ENCODE assay signal across 32 cellular contexts in genomic region chr10:31683682-31684081, GRCh38.
DNase-seq lines count a peak whose midpoint lies in the region; ATAC-seq and TF ChIP-seq lines count a peak whose summit lies in the region.
"Had no signal": no experiment of that assay in that cellular context is flagged by ENCODE, and none has a peak within 500 bp of the region (broad histone marks: within the 10 kb centered on the region; RNA-seq: fewer than 3 reads in every experiment).

No MANE protein-coding gene starts in this region.

- H3F3A ChIP-seq in MM.1S (ENCODE audit: insufficient read depth, low read length) = no peaks in the 10 kb centered on the region

- H3K27ac ChIP-seq in MM.1S (ENCODE audit: low read length) (no peak overlapping the region), gastrocnemius medialis (no peak overlapping the region)
- H3K27ac ChIP-seq: 22Rv1, cardiac muscle cell, colonic mucosa, KMS-11, parathyroid adenoma, SJCRH30, skin epidermis, suprapubic skin, upper lobe of left lung had no signal

- ATAC-seq in HG03175 (IDR thresholded peaks at IDR 0.05; ENCODE audit: unreplicated experiment) (no peak), gastrocnemius medialis (no peak)
- ATAC-seq: left ventricle myocardium superior had no signal

- no peak overlapping the region for H3K4me2 ChIP-seq in MM.1S (ENCODE audit: low read depth, low read length)
- H3K4me2 ChIP-seq: KMS-11 had no signal

- no peak overlapping the region for H3K4me3 ChIP-seq in MM.1S (ENCODE audit: low read length)
- H3K4me3 ChIP-seq in gastrocnemius medialis = no peak overlapping the region
- H3K4me3 ChIP-seq: cardiac muscle cell, colonic mucosa, SJCRH30, skin epidermis, suprapubic skin, upper lobe of left lung had no signal

- DNase-seq in DMS 273 (lab: John Stamatoyannopoulos, UW; ENCODE audit: unreplicated experiment) (peak; percentile 45), DMS 273 treated with DMSO at 0.1 percent for 48 hours (lab: John Stamatoyannopoulos, UW) (no peak), DMS53 (lab: John Stamatoyannopoulos, UW) (peak; percentile 63), MM.1S (peak; percentile 16), amniotic epithelial cell (ENCODE audit: low read depth) (peak; percentile 27), DMS79 (lab: John Stamatoyannopoulos, UW) (no peak), gastrocnemius medialis (no peak)
- DNase-seq: activated B cell treated with CpG ODN at 0.5 μM for 24 hours; activated CD4-positive, alpha-beta T cell treated with anti-CD3 and anti-CD28 coated beads, Interleukin-2, amount 10 ng/mL, durations not matched to agents 7 days and 5 days; activated effector memory CD4-positive, alpha-beta T cell treated with Interleukin-2 at 50 U/mL for 16 hours; activated naive CD8-positive, alpha-beta T cell treated with anti-CD3 and anti-CD28 coated beads for 36 hours; Calu3; CD4-positive, CD25-positive, alpha-beta regulatory T cell; colonic mucosa; effector CD8-positive, alpha-beta T cell; left ventricle myocardium superior; NCI-H1694; NCI-H526; retina; RPMI8226; stimulated activated naive CD4-positive, alpha-beta T cell; SW 1271; T1000; upper lobe of left lung had no signal

- no peaks in the 10 kb centered on the region for H3K9me3 ChIP-seq in MM.1S (replicated peaks; ENCODE audit: insufficient read depth, low read length)
- no peaks in the 10 kb centered on the region for H3K9me3 ChIP-seq in gastrocnemius medialis
- H3K9me3 ChIP-seq: colonic mucosa had no signal

- H3K36me3 ChIP-seq in MM.1S (replicated peaks; ENCODE audit: insufficient read depth, low read length) (no peaks in the 10 kb centered on the region), gastrocnemius medialis (no peaks in the 10 kb centered on the region)
- H3K36me3 ChIP-seq: cardiac muscle cell, colonic mucosa, SJCRH30, suprapubic skin, upper lobe of left lung had no signal

- no peaks in the 10 kb centered on the region for H4K20me1 ChIP-seq in MM.1S (ENCODE audit: insufficient read depth, low read length)

- no peak for TF ChIP-seq POLR2A in gastrocnemius medialis (IDR thresholded peaks at IDR 0.05)

- in situ Hi-C loops in gastrocnemius medialis (cut with MboI; ENCODE audit: low sequenced_read_pairs in 4 of 4) = no loop called here

- H3K79me2 ChIP-seq in MM.1S (ENCODE audit: low read length) = no peaks in the 10 kb centered on the region
- H3K79me2 ChIP-seq: parathyroid adenoma had no signal

- no peak for TF ChIP-seq CTCF in MM.1S (IDR thresholded peaks at IDR 0.05; ENCODE audit: low read length)
- TF ChIP-seq CTCF in gastrocnemius medialis (IDR thresholded peaks at IDR 0.05 in 4 of 5, conservative IDR thresholded peaks at IDR 0.05 in 1 of 5) = no peak

- no peaks in the 10 kb centered on the region for H3K27me3 ChIP-seq in MM.1S (replicated peaks; ENCODE audit: insufficient read depth, low read length)
- no peaks in the 10 kb centered on the region for H3K27me3 ChIP-seq in gastrocnemius medialis
- H3K27me3 ChIP-seq: cardiac muscle cell, colonic mucosa, SJCRH30, suprapubic skin, upper lobe of left lung had no signal

- H3K9me2 ChIP-seq in MM.1S (replicated peaks; ENCODE audit: insufficient read depth, low read length) = no peaks in the 10 kb centered on the region

- no peak overlapping the region for H3K9ac ChIP-seq in MM.1S (ENCODE audit: low read length)
- H3K9ac ChIP-seq: KMS-11, parathyroid adenoma had no signal

- H2AFZ ChIP-seq in MM.1S (ENCODE audit: low read length) = no peak overlapping the region
- H2AFZ ChIP-seq: parathyroid adenoma had no signal

- no peaks in the 10 kb centered on the region for H3K4me1 ChIP-seq in MM.1S (ENCODE audit: low read length)
- peaks cover 1 to 5% of the 10 kb centered on the region in 2 donors for H3K4me1 ChIP-seq in gastrocnemius medialis
- H3K4me1 ChIP-seq: colonic mucosa, parathyroid adenoma, SJCRH30, upper lobe of left lung had no signal

- intact Hi-C loops in gastrocnemius medialis (cut with DNase I; ENCODE audit: low total_unique reads) = no loop called here

Comparison
In these comparisons a context has a peak if more than half of its experiments do, and no peak if none do; other contexts are left out.
1. DNase-seq: peak in DMS 273 (single experiment), DMS53 (single experiment), MM.1S (single experiment) and amniotic epithelial cell (single experiment); none in DMS 273 treated with DMSO at 0.1 percent for 48 hours (single experiment), DMS79 (single experiment) and gastrocnemius medialis (0 of 2).